In the genomic region with DNA sequence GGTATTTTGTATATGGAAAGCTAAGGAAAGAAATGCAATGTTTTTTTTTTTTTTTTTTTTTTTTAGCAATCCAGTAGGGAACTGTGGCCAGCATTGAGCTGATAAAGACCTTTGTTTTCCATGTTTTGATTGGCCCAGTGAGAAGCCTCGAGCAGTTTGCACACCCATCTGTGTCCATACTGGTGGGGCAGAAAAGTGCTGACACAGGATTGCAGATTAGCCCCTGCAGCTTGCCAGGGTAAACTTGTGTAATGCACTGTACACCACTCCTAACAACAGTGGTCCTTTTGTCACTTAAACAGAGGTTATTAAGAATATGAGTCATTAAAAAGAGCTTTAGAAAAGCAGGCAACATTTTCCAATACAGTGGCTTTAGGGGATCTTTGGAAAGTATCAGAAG, we compare ENCODE assay signal across 10 cellular contexts.
DNase-seq lines count a peak whose midpoint lies in the region; ATAC-seq and TF ChIP-seq lines count a peak whose summit lies in the region.
"Had no signal": no experiment of that assay in that cellular context is flagged by ENCODE, and none has a peak within 500 bp of the region (broad histone marks: within the 10 kb centered on the region; RNA-seq: fewer than 3 reads in every experiment).

No MANE protein-coding gene starts in this region.

- DNase-seq in AG20443 (ENCODE audit: low spot score) (peak; percentile 14), M059J (ENCODE audit: low read depth) (peak; percentile 71), choroid plexus epithelial cell (ENCODE audit: low read depth) (peak; percentile 76), left lung (no peak), MV-4-11 (lab: John Stamatoyannopoulos, UW) (no peak), activated gamma-delta T cell treated with Interleukin-2 at 50 U/mL for 16 hours (no peak)
- DNase-seq: PC-9 had no signal

- H3K36me3 ChIP-seq in left lung: no peaks in the 10 kb centered on the region
- H3K36me3 ChIP-seq: esophagus muscularis mucosa had no signal

- ATAC-seq in left lung (peak; percentile 63), HG03354 (IDR thresholded peaks at IDR 0.05; ENCODE audit: poor library complexity, severe bottlenecking, unreplicated experiment) (no peak), HG02571 (IDR thresholded peaks at IDR 0.05; ENCODE audit: unreplicated experiment) (no peak)

- no peak overlapping the region for H3K4me3 ChIP-seq in choroid plexus epithelial cell (ENCODE audit: low read depth, low read length)
- no peak overlapping the region for H3K4me3 ChIP-seq in left lung
- H3K4me3 ChIP-seq: esophagus muscularis mucosa, PC-9 had no signal

- peaks cover 0 to 4% of the 10 kb centered on the region in 2 donors for H3K4me1 ChIP-seq in left lung
- H3K4me1 ChIP-seq: esophagus muscularis mucosa had no signal

- no peak overlapping the region for H3K27ac ChIP-seq in left lung
- H3K27ac ChIP-seq: esophagus muscularis mucosa, PC-9 had no signal

- intact Hi-C loops in left lung (cut with DNase I): no loop called here

- H3K27me3 ChIP-seq in left lung: no peaks in the 10 kb centered on the region
- H3K27me3 ChIP-seq: esophagus muscularis mucosa had no signal

- TF ChIP-seq CTCF in choroid plexus epithelial cell (conservative IDR thresholded peaks at IDR 0.05; ENCODE audit: low read depth, low read length) (no peak), left lung (IDR thresholded peaks at IDR 0.05) (no peak)

- H3K9me3 ChIP-seq in left lung: no peaks in the 10 kb centered on the region
- H3K9me3 ChIP-seq: esophagus muscularis mucosa had no signal

Comparison
In these comparisons a context has a peak if more than half of its experiments do, and no peak if none do; other contexts are left out.
1. DNase-seq: peak in AG20443 (single experiment), M059J (single experiment) and choroid plexus epithelial cell (single experiment); none in left lung (0 of 2), MV-4-11 (single experiment) and activated gamma-delta T cell treated with Interleukin-2 at 50 U/mL for 16 hours (single experiment).